In the genomic region with DNA sequence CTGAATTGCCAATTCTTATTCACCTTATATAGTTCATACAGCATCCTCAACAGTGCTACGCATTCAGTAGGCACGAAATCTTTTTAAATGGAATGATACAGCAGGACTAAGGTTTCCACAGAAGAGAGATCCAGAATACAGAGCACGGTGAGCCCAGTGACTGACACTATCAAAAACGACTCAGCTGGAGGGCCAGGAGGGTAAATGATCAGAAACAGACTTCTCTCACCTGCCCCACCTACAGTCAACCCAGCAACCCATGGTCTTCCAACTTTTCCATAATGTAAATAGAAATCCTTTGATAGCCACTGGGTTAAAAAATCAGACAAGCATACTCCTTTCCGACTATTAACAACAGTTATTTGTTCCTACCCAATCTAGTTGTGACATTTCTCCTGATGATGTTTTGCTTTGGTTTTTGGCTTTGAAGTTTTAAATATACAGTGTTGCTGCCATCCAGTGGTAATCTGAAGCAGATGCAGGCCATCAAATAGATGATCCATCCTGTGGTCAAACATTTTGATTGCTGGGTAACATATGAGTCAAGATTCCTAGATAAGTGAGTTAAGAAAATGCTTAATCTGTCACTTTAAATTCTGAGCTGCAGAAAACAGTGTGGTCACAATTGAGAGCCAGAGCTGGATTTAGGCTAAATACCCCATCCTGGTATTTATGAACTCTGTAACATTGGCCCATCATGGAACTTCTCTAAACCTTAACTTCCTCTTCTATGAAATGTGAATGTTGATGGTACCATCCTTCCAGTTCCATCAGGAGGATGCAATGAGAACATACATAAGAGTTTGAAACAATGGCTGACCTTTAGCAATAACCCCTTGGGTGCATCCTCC, we compare ENCODE assay signal across 1 cellular context.
TF ChIP-seq lines count a peak whose summit lies in the region.

No MANE protein-coding gene starts in this region.

TF ChIP-seq in GM23338, 12 proteins besides CTCF, POLR2A, EP300 and RAD21 (continued from another document):
- TF ChIP-seq, protein P1, sequence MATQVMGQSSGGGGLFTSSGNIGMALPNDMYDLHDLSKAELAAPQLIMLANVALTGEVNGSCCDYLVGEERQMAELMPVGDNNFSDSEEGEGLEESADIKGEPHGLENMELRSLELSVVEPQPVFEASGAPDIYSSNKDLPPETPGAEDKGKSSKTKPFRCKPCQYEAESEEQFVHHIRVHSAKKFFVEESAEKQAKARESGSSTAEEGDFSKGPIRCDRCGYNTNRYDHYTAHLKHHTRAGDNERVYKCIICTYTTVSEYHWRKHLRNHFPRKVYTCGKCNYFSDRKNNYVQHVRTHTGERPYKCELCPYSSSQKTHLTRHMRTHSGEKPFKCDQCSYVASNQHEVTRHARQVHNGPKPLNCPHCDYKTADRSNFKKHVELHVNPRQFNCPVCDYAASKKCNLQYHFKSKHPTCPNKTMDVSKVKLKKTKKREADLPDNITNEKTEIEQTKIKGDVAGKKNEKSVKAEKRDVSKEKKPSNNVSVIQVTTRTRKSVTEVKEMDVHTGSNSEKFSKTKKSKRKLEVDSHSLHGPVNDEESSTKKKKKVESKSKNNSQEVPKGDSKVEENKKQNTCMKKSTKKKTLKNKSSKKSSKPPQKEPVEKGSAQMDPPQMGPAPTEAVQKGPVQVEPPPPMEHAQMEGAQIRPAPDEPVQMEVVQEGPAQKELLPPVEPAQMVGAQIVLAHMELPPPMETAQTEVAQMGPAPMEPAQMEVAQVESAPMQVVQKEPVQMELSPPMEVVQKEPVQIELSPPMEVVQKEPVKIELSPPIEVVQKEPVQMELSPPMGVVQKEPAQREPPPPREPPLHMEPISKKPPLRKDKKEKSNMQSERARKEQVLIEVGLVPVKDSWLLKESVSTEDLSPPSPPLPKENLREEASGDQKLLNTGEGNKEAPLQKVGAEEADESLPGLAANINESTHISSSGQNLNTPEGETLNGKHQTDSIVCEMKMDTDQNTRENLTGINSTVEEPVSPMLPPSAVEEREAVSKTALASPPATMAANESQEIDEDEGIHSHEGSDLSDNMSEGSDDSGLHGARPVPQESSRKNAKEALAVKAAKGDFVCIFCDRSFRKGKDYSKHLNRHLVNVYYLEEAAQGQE (IDR thresholded peaks at IDR 0.05; ENCODE audit: unreplicated experiment) = no peak
- TF ChIP-seq ZNF331 (CRISPR knock-in tag; IDR thresholded peaks at IDR 0.05; ENCODE audit: low read depth) (no peak), CREB1 (CRISPR knock-in tag; IDR thresholded peaks at IDR 0.05; ENCODE audit: low read depth) (no peak), POLR2AphosphoS5 (IDR thresholded peaks at IDR 0.05; ENCODE audit: low read depth) (no peak), JUNB (IDR thresholded peaks at IDR 0.05; ENCODE audit: unreplicated experiment) (no peak)
- TF ChIP-seq, protein P2, sequence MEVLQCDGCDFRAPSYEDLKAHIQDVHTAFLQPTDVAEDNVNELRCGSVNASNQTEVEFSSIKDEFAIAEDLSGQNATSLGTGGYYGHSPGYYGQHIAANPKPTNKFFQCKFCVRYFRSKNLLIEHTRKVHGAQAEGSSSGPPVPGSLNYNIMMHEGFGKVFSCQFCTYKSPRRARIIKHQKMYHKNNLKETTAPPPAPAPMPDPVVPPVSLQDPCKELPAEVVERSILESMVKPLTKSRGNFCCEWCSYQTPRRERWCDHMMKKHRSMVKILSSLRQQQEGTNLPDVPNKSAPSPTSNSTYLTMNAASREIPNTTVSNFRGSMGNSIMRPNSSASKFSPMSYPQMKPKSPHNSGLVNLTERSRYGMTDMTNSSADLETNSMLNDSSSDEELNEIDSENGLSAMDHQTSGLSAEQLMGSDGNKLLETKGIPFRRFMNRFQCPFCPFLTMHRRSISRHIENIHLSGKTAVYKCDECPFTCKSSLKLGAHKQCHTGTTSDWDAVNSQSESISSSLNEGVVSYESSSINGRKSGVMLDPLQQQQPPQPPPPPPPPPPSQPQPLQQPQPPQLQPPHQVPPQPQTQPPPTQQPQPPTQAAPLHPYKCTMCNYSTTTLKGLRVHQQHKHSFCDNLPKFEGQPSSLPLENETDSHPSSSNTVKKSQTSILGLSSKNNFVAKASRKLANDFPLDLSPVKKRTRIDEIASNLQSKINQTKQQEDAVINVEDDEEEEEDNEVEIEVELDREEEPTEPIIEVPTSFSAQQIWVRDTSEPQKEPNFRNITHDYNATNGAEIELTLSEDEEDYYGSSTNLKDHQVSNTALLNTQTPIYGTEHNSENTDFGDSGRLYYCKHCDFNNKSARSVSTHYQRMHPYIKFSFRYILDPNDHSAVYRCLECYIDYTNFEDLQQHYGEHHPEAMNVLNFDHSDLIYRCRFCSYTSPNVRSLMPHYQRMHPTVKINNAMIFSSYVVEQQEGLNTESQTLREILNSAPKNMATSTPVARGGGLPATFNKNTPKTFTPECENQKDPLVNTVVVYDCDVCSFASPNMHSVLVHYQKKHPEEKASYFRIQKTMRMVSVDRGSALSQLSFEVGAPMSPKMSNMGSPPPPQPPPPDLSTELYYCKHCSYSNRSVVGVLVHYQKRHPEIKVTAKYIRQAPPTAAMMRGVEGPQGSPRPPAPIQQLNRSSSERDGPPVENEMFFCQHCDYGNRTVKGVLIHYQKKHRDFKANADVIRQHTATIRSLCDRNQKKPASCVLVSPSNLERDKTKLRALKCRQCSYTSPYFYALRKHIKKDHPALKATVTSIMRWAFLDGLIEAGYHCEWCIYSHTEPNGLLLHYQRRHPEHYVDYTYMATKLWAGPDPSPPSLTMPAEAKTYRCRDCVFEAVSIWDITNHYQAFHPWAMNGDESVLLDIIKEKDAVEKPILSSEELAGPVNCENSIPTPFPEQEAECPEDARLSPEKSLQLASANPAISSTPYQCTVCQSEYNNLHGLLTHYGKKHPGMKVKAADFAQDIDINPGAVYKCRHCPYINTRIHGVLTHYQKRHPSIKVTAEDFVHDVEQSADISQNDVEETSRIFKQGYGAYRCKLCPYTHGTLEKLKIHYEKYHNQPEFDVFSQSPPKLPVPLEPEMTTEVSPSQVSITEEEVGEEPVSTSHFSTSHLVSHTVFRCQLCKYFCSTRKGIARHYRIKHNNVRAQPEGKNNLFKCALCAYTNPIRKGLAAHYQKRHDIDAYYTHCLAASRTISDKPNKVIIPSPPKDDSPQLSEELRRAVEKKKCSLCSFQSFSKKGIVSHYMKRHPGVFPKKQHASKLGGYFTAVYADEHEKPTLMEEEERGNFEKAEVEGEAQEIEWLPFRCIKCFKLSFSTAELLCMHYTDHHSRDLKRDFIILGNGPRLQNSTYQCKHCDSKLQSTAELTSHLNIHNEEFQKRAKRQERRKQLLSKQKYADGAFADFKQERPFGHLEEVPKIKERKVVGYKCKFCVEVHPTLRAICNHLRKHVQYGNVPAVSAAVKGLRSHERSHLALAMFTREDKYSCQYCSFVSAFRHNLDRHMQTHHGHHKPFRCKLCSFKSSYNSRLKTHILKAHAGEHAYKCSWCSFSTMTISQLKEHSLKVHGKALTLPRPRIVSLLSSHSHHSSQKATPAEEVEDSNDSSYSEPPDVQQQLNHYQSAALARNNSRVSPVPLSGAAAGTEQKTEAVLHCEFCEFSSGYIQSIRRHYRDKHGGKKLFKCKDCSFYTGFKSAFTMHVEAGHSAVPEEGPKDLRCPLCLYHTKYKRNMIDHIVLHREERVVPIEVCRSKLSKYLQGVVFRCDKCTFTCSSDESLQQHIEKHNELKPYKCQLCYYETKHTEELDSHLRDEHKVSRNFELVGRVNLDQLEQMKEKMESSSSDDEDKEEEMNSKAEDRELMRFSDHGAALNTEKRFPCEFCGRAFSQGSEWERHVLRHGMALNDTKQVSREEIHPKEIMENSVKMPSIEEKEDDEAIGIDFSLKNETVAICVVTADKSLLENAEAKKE (CRISPR knock-in tag; IDR thresholded peaks at IDR 0.05) = no peak
TF ChIP-seq in GM23338: peak in this region for 0.
